Comparison of ENCODE assay signal across 24 cellular contexts in the genomic region with DNA sequence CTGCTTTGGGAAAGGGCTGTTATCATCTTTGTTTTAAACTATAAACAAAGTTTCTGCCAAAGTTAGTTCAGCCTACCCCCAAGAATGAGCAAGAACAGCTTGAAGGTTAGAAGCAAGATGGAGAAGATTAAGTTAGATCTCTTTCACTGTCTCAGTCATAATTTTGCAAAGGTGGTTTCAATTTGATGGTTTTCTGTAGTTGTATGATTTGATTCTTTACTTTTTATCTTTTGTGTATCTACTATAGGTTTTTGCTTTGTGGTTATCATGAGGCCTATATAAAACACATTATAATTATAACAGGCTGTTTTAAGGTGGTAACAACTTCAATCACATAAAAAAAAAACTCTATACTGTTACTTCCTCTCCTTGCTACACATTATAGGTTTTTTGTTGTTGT.
"Had no signal": no experiment of that assay in that cellular context is flagged by ENCODE, and none has a peak within 500 bp of the region (broad histone marks: within the 10 kb centered on the region; RNA-seq: fewer than 3 reads in every experiment).

No MANE protein-coding gene starts in this region.

- H3K27me3 ChIP-seq: neural progenitor cell, ovary, right atrium auricular region, sigmoid colon, stomach had no signal

- H3K4me3 ChIP-seq: coronary artery, gastrocnemius medialis, left ventricle myocardium inferior, lower lobe of right lung, neural progenitor cell, ovary, right atrium auricular region, sigmoid colon, skin epidermis, stomach, thoracic aorta had no signal

- H3K27ac Mint-ChIP-seq: memory B cell; natural killer cell treated with Interleukin-12 subunit alpha and Interleukin-12 subunit beta and Interleukin-15 and Interleukin-18, amount 100 ng/mL, for 72 hours; neural progenitor cell had no signal

- ATAC-seq: esophagus mucosa; gastrocnemius medialis; left cardiac atrium; lower lobe of right lung; natural killer cell treated with Interleukin-12 subunit alpha and Interleukin-12 subunit beta and Interleukin-15 and Interleukin-18, amount 100 ng/mL, for 72 hours had no signal

- FAIRE-seq: keratinocyte had no signal

- H3K9me3 ChIP-seq: gastrocnemius medialis, left ventricle myocardium inferior, lower lobe of right lung, ovary, sigmoid colon, thoracic aorta had no signal

- DNase-seq: effector CD4-positive, alpha-beta T cell; gastrocnemius medialis; left cardiac atrium; left ventricle myocardium inferior; lower lobe of right lung; midbrain; nucleus accumbens; ovary; sigmoid colon; stimulated activated CD4-positive, alpha-beta T cell treated with anti-CD3 and anti-CD28 coated beads, Interleukin-2, amount 100 ng/mL, for 24 hours; stimulated activated CD4-positive, alpha-beta T cell treated with anti-CD3 and anti-CD28 coated beads, Interleukin-4, amount 100 ng/mL, for 4 hours; stimulated activated naive CD4-positive, alpha-beta T cell; stomach; substantia nigra; trophoblast cell had no signal

- H3K4me3 Mint-ChIP-seq: memory B cell; natural killer cell treated with Interleukin-12 subunit alpha and Interleukin-12 subunit beta and Interleukin-15 and Interleukin-18, amount 100 ng/mL, for 72 hours; neural progenitor cell had no signal

- H3K36me3 ChIP-seq: gastrocnemius medialis, left ventricle myocardium inferior, lower lobe of right lung, neural progenitor cell, ovary, right atrium auricular region, sigmoid colon, stomach, thoracic aorta had no signal

- H3K9ac ChIP-seq: neural progenitor cell had no signal

- H3K27ac ChIP-seq: coronary artery, gastrocnemius medialis, left ventricle myocardium inferior, lower lobe of right lung, neural progenitor cell, ovary, right atrium auricular region, sigmoid colon, skin epidermis, stomach, thoracic aorta had no signal

- H3K36me3 Mint-ChIP-seq: natural killer cell treated with Interleukin-12 subunit alpha and Interleukin-12 subunit beta and Interleukin-15 and Interleukin-18, amount 100 ng/mL, for 72 hours; neural progenitor cell had no signal

- H3K4me1 Mint-ChIP-seq: memory B cell, neural progenitor cell had no signal

- H3K27me3 Mint-ChIP-seq: memory B cell had no signal

- H3K4me1 ChIP-seq: gastrocnemius medialis, left ventricle myocardium inferior, lower lobe of right lung, neural progenitor cell, right atrium auricular region, sigmoid colon, stomach had no signal

- H3K4me2 ChIP-seq: neural progenitor cell had no signal

- H3K9me3 Mint-ChIP-seq: memory B cell, neural progenitor cell had no signal
